31 cellular contexts compared by ENCODE assay signal in the genomic region with DNA sequence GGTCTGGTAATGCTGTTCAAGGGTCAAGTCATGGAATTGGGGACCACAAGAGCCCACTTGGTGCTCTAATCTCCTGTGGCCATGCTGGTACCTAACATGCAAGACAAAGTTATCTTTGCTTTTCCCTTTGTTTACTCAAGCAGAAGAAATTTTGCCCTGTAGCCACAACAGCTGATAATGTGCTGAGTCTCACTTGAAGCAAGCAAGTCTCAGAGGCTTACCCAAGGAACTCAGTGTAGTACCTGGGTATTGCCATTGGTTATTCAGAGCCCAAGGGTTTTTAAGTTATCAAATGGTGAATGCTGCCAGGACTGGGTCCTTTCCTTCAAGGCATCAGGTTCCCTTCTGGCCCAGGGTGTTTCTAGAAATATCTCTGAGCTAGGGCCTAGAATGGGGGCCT.
"Had no signal": no experiment of that assay in that cellular context is flagged by ENCODE, and none has a peak within 500 bp of the region (broad histone marks: within the 10 kb centered on the region; RNA-seq: fewer than 3 reads in every experiment).

No MANE protein-coding gene starts in this region.

- H3K4me1 Mint-ChIP-seq: activated B cell treated with CpG ODN at 0.5 μM for 24 hours; activated naive CD4-positive, alpha-beta T cell treated with anti-CD3 and anti-CD28 coated beads, Interleukin-2, amount 10 ng/mL, durations not matched to agents 7 days and 5 days; activated naive CD8-positive, alpha-beta T cell treated with anti-CD3 and anti-CD28 coated beads, Interleukin-2, amount 50 U/mL, for 24 hours; central memory CD8-positive, alpha-beta T cell; T-cell; T-helper 17 cell had no signal

- H3K36me3 ChIP-seq: cardiac muscle cell had no signal

- H3K27ac Mint-ChIP-seq: activated B cell treated with CpG ODN at 0.5 μM for 24 hours; activated CD4-positive, alpha-beta memory T cell treated with anti-CD3 and anti-CD28 coated beads for 36 hours; activated naive CD4-positive, alpha-beta T cell treated with anti-CD3 and anti-CD28 coated beads, Interleukin-2, amount 10 ng/mL, durations not matched to agents 7 days and 5 days; activated naive CD8-positive, alpha-beta T cell; activated naive CD8-positive, alpha-beta T cell treated with anti-CD3 and anti-CD28 coated beads, Interleukin-2, amount 50 U/mL, for 24 hours; activated T-helper 1 cell treated with anti-CD3 and anti-CD28 coated beads, Interleukin-12 subunit alpha, Interleukin-12 subunit beta, Interleukin-2, Interleukin-4 antibody, amounts not matched to agents 30 ng/mL and 10 ng/mL and 1 ng/mL, durations not matched to agents 14 hours and 24 hours and 36 hours; T-cell; T-helper 17 cell had no signal

- H3K4me3 ChIP-seq: cardiac muscle cell, PC-9 had no signal

- H3K27me3 Mint-ChIP-seq: activated B cell treated with CpG ODN at 0.5 μM for 24 hours; activated CD4-positive, alpha-beta memory T cell treated with anti-CD3 and anti-CD28 coated beads for 36 hours; activated naive CD4-positive, alpha-beta T cell treated with anti-CD3 and anti-CD28 coated beads, Interleukin-2, amount 10 ng/mL, durations not matched to agents 7 days and 5 days; activated naive CD8-positive, alpha-beta T cell; activated naive CD8-positive, alpha-beta T cell treated with anti-CD3 and anti-CD28 coated beads, Interleukin-2, amount 50 U/mL, for 24 hours; central memory CD8-positive, alpha-beta T cell; T-cell; T-helper 17 cell had no signal

- H3K27ac ChIP-seq: cardiac muscle cell, KMS-11, PC-9, RWPE1, VCaP had no signal

- H3K9ac ChIP-seq: KMS-11 had no signal

- H3K9me3 Mint-ChIP-seq: activated naive CD4-positive, alpha-beta T cell treated with anti-CD3 and anti-CD28 coated beads, Interleukin-2, amount 10 ng/mL, durations not matched to agents 7 days and 5 days had no signal

- DNase-seq: activated B cell treated with CpG ODN at 0.5 μM for 24 hours; activated CD4-positive, alpha-beta memory T cell treated with anti-CD3 and anti-CD28 coated beads for 36 hours; activated CD4-positive, alpha-beta T cell treated with anti-CD3 and anti-CD28 coated beads for 4 hours; activated CD4-positive, alpha-beta T cell treated with anti-CD3 and anti-CD28 coated beads, Interleukin-2, amount 50 U/mL, for 1 hour; activated CD4-positive, CD25-positive, alpha-beta regulatory T cell treated with anti-CD3 and anti-CD28 coated beads, Interleukin-2, amount 50 U/mL, for 72 hours; activated CD8-positive, alpha-beta memory T cell treated with anti-CD3 and anti-CD28 coated beads, Interleukin-2, amount 50 U/mL, for 4 hours; activated effector memory CD4-positive, alpha-beta T cell treated with Interleukin-2 at 50 U/mL for 16 hours; activated naive CD4-positive, alpha-beta T cell treated with anti-CD3 and anti-CD28 coated beads, Interleukin-2, amount 10 ng/mL, durations not matched to agents 7 days and 5 days; activated naive CD8-positive, alpha-beta T cell treated with anti-CD3 and anti-CD28 coated beads, Interleukin-2, amount 50 U/mL, for 24 hours; activated T-cell treated with anti-CD3 and anti-CD28 coated beads for 4 hours; activated T-cell treated with anti-CD3 and anti-CD28 coated beads, Interleukin-2, amount 50 U/mL, for 4 hours; anterior cingulate cortex; NCI-H1436 treated with DMSO at 0.1 percent for 48 hours; NCI-H1694 treated with DMSO at 0.1 percent for 48 hours; NCI-H2029; NCI-H345; NCI-H524 treated with DMSO at 0.1 percent for 48 hours; NK-92 treated with Interleukin-12 subunit alpha and Interleukin-12 subunit beta, amount 100 ng/mL, for 24 hours; PC-9; SIG-M5; T-cell; T-helper 17 cell had no signal

- H3K27me3 ChIP-seq: cardiac muscle cell had no signal

- H3K4me2 ChIP-seq: KMS-11, PC-9 had no signal

- H3K36me3 Mint-ChIP-seq: activated CD4-positive, alpha-beta memory T cell treated with anti-CD3 and anti-CD28 coated beads for 36 hours; activated naive CD4-positive, alpha-beta T cell treated with anti-CD3 and anti-CD28 coated beads, Interleukin-2, amount 10 ng/mL, durations not matched to agents 7 days and 5 days; activated naive CD8-positive, alpha-beta T cell; T-cell had no signal

- ATAC-seq: activated naive CD8-positive, alpha-beta T cell treated with anti-CD3 and anti-CD28 coated beads, Interleukin-2, amount 50 U/mL, for 24 hours; activated T-cell treated with anti-CD3 and anti-CD28 coated beads, Interleukin-2, amount 50 U/mL, for 4 hours; Right ventricle myocardium inferior; SK-N-SH treated with all-trans-retinoic acid at 6 μM for 48 hours; T-cell; T-helper 17 cell had no signal

- H3K4me3 Mint-ChIP-seq: activated B cell treated with CpG ODN at 0.5 μM for 24 hours; activated CD4-positive, alpha-beta memory T cell treated with anti-CD3 and anti-CD28 coated beads for 36 hours; activated naive CD4-positive, alpha-beta T cell treated with anti-CD3 and anti-CD28 coated beads, Interleukin-2, amount 10 ng/mL, durations not matched to agents 7 days and 5 days; activated naive CD8-positive, alpha-beta T cell; activated naive CD8-positive, alpha-beta T cell treated with anti-CD3 and anti-CD28 coated beads, Interleukin-2, amount 50 U/mL, for 24 hours; activated T-cell treated with anti-CD3 and anti-CD28 coated beads, Interleukin-2, amount 50 U/mL, for 4 hours; activated T-helper 1 cell treated with anti-CD3 and anti-CD28 coated beads, Interleukin-12 subunit alpha, Interleukin-12 subunit beta, Interleukin-2, Interleukin-4 antibody, amounts not matched to agents 30 ng/mL and 10 ng/mL and 1 ng/mL, durations not matched to agents 14 hours and 24 hours and 36 hours; central memory CD8-positive, alpha-beta T cell; T-cell; T-helper 17 cell had no signal
